Comparison of ENCODE assay signal across 8 cellular contexts in genomic region chr6:43014434-43014909, GRCh38. TPM values are rescaled to one million over a fixed set of nuclear protein-coding genes. Genes with fewer than 3 reads are reported as not detected.
A peak's percentile ranks its signal among the peaks of the same experiment; 100 is the strongest.
DNase-seq lines count a peak whose midpoint lies in the region; ATAC-seq and TF ChIP-seq lines count a peak whose summit lies in the region.

No MANE protein-coding gene starts in this region.

- no peaks in the 10 kb centered on the region for H3K9me3 Mint-ChIP-seq in activated T-helper 17 cell treated with anti-CD3 and anti-CD28 coated beads, Interleukin-2, amount 50 U/mL, for 72 hours
- H3K9me3 Mint-ChIP-seq in stimulated activated naive CD8-positive, alpha-beta T cell treated with anti-CD3 and anti-CD28 coated beads, Interleukin-15, amount 100 ng/mL, for 72 hours: no peaks in the 10 kb centered on the region

- H3K9me3 ChIP-seq in left ventricle myocardium inferior (replicated peaks) (no peaks in the 10 kb centered on the region), iPS-18c (ENCODE audit: control insufficient read depth, insufficient read depth, low read length) (no peaks in the 10 kb centered on the region)

- DNase-seq in left ventricle myocardium inferior: no peak
- DNase-seq in Right ventricle myocardium inferior (ENCODE audit: missing footprints): no peak
- no peak for DNase-seq in stimulated activated naive CD8-positive, alpha-beta T cell treated with anti-CD3 and anti-CD28 coated beads, Interleukin-15, amount 100 ng/mL, for 72 hours
- no peak for DNase-seq in NK-92 treated with Interleukin-12 subunit alpha and Interleukin-12 subunit beta, amount 100 ng/mL, for 24 hours (lab: John Stamatoyannopoulos, UW)

- no peaks in the 10 kb centered on the region for H3K27me3 ChIP-seq in left ventricle myocardium inferior (ENCODE audit: low read depth)

- H3K4me3 ChIP-seq in left ventricle myocardium inferior (peak overlapping the region; percentile 83), iPS-18c (ENCODE audit: insufficient read depth, low read depth, low read length) (peak overlapping the region; percentile 71)

- intact Hi-C loops in left ventricle myocardium inferior (cut with micrococcal nuclease): no loop called here
- intact Hi-C loops in Right ventricle myocardium inferior (cut with DNase I): loop anchor here (1.0 kb wide), 1 partner anchor 45 kb away; the partner anchor contains the start of genes KLC4 and MRPL2

- H3K27ac ChIP-seq in left ventricle myocardium inferior (replicated peaks): peak overlapping the region; percentile 89

- H3K27ac Mint-ChIP-seq in activated T-helper 17 cell treated with anti-CD3 and anti-CD28 coated beads, Interleukin-2, amount 50 U/mL, for 72 hours: peak overlapping the region; percentile 96
- peak overlapping the region; percentile 95 to 96 for H3K27ac Mint-ChIP-seq in stimulated activated naive CD8-positive, alpha-beta T cell treated with anti-CD3 and anti-CD28 coated beads, Interleukin-15, amount 100 ng/mL, for 72 hours

- peaks cover 51% of the 10 kb centered on the region for H3K36me3 ChIP-seq in left ventricle myocardium inferior

- peaks cover 92% of the 10 kb centered on the region for H3K36me3 Mint-ChIP-seq in activated T-helper 17 cell treated with anti-CD3 and anti-CD28 coated beads, Interleukin-2, amount 50 U/mL, for 72 hours (ENCODE audit: low read depth)

- peaks cover 61% of the 10 kb centered on the region for H3K4me1 ChIP-seq in left ventricle myocardium inferior

- H3K4me3 Mint-ChIP-seq in activated T-helper 17 cell treated with anti-CD3 and anti-CD28 coated beads, Interleukin-2, amount 50 U/mL, for 72 hours: peak overlapping the region; percentile 94
- H3K4me3 Mint-ChIP-seq in stimulated activated naive CD8-positive, alpha-beta T cell treated with anti-CD3 and anti-CD28 coated beads, Interleukin-15, amount 100 ng/mL, for 72 hours: peak overlapping the region; percentile 93 to 97

- ATAC-seq in Right ventricle myocardium inferior (no peak), GM18861 (IDR thresholded peaks at IDR 0.05; ENCODE audit: unreplicated experiment) (no peak), GM21447 (IDR thresholded peaks at IDR 0.05; ENCODE audit: unreplicated experiment) (no peak)
- no peak for ATAC-seq in activated T-helper 17 cell treated with anti-CD3 and anti-CD28 coated beads, Interleukin-2, amount 50 U/mL, for 72 hours (replicated peaks)
- no peak for ATAC-seq in stimulated activated naive CD8-positive, alpha-beta T cell treated with anti-CD3 and anti-CD28 coated beads, Interleukin-15, amount 100 ng/mL, for 72 hours

- peaks cover 37% of the 10 kb centered on the region for H3K4me1 Mint-ChIP-seq in activated T-helper 17 cell treated with anti-CD3 and anti-CD28 coated beads, Interleukin-2, amount 50 U/mL, for 72 hours
- H3K4me1 Mint-ChIP-seq in stimulated activated naive CD8-positive, alpha-beta T cell treated with anti-CD3 and anti-CD28 coated beads, Interleukin-15, amount 100 ng/mL, for 72 hours: peaks cover 77% of the 10 kb centered on the region

- no peaks in the 10 kb centered on the region for H3K27me3 Mint-ChIP-seq in activated T-helper 17 cell treated with anti-CD3 and anti-CD28 coated beads, Interleukin-2, amount 50 U/mL, for 72 hours
- no peaks in the 10 kb centered on the region for H3K27me3 Mint-ChIP-seq in stimulated activated naive CD8-positive, alpha-beta T cell treated with anti-CD3 and anti-CD28 coated beads, Interleukin-15, amount 100 ng/mL, for 72 hours

- TF ChIP-seq CTCF in left ventricle myocardium inferior (IDR thresholded peaks at IDR 0.05; ENCODE audit: borderline replicate concordance): no peak

RNA-seq across cellular contexts. Expression of gene KLHDC3, which starts 0.4 kb away (rescaled TPM):
- total RNA-seq in left ventricle myocardium inferior (108 TPM), Right ventricle myocardium inferior (145 TPM)
- 10 to 100 TPM; 64.0 to 65.6 TPM for total RNA-seq in activated T-helper 17 cell treated with anti-CD3 and anti-CD28 coated beads, Interleukin-2, amount 50 U/mL, for 72 hours

RNA-seq across cellular contexts. Expression of gene MEA1, which starts 0.7 kb away (rescaled TPM):
- total RNA-seq in left ventricle myocardium inferior: 32.6 TPM
- total RNA-seq in Right ventricle myocardium inferior: 32.1 TPM
- total RNA-seq in activated T-helper 17 cell treated with anti-CD3 and anti-CD28 coated beads, Interleukin-2, amount 50 U/mL, for 72 hours: 10 to 100 TPM; 75.7 to 93.8 TPM

RNA-seq across cellular contexts. Expression of gene RRP36, which starts 7.0 kb away (rescaled TPM):
- 24.8 TPM for total RNA-seq in left ventricle myocardium inferior
- total RNA-seq in Right ventricle myocardium inferior: 26.1 TPM
- total RNA-seq in activated T-helper 17 cell treated with anti-CD3 and anti-CD28 coated beads, Interleukin-2, amount 50 U/mL, for 72 hours: 10 to 100 TPM; 31.4 to 78.1 TPM

RNA-seq across cellular contexts. Expression of gene PPP2R5D, which starts 30.1 kb away (rescaled TPM):
- total RNA-seq in left ventricle myocardium inferior (32.7 TPM), Right ventricle myocardium inferior (34.2 TPM)
- 10 to 100 TPM; 55.8 to 62.5 TPM for total RNA-seq in activated T-helper 17 cell treated with anti-CD3 and anti-CD28 coated beads, Interleukin-2, amount 50 U/mL, for 72 hours

RNA-seq across cellular contexts. Expression of gene PEX6, which starts 35.5 kb away (rescaled TPM):
- total RNA-seq in left ventricle myocardium inferior (28.9 TPM), Right ventricle myocardium inferior (25.5 TPM)
- total RNA-seq in activated T-helper 17 cell treated with anti-CD3 and anti-CD28 coated beads, Interleukin-2, amount 50 U/mL, for 72 hours: 10 to 100 TPM in 1 of 2 donors, 1 to 10 TPM in 1; 9.6 to 16.4 TPM
